In the genomic region with DNA sequence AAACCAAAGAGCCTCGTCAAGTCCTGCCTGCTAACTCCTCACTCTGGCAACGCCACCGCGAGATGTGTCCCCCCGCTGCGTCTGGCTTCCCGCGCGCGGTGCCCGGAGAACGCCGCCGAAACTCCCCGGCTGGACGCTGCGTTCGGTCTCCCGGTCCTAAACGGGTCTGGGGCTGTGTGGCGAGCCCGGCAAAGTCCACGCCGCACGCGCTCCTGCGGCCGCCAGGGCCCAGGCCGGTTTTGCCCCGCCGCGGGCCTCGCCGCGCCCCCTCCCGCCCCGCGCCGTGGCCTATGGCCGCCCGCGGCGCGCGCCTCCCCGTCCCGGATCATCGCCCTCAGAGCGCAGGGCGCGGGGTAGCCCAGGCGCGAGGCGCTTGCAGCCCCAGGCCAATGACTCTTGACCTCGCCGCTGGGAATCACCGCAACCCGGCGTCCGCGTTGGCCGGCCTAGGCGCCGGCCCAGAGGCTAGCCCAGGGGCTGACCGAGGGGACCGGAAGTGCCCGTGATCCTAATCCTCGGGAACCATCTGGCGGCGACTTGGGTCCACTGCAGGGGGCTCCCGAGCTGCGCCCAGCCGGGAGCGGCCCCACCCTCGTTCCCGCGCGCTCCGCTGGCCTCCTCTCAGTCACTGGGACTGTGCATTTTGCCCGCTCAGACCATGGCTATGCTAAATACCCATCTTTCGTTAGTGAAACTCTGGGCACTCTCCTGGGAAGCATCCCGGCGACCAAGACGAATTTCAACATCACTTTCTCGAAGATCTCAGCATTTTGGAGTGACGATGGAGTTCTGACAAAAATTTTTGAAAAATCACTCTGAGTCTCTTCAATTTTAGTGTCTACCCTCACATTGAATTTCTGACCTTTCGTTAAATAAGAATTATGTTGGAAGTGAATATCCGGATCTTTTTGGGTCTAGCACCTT, we compare ENCODE assay signal across 1 cellular context.
TF ChIP-seq lines count a peak whose summit lies in the region.

A gene (minus strand): TSS at position 214 of the 924 bp plus-strand sequence. CDS start 266 bp downstream, outside the sequence.

TF ChIP-seq in HepG2, 621 proteins besides CTCF, POLR2A, EP300 and RAD21 (continued from another document and continues in another):
- TF ChIP-seq, protein P1, sequence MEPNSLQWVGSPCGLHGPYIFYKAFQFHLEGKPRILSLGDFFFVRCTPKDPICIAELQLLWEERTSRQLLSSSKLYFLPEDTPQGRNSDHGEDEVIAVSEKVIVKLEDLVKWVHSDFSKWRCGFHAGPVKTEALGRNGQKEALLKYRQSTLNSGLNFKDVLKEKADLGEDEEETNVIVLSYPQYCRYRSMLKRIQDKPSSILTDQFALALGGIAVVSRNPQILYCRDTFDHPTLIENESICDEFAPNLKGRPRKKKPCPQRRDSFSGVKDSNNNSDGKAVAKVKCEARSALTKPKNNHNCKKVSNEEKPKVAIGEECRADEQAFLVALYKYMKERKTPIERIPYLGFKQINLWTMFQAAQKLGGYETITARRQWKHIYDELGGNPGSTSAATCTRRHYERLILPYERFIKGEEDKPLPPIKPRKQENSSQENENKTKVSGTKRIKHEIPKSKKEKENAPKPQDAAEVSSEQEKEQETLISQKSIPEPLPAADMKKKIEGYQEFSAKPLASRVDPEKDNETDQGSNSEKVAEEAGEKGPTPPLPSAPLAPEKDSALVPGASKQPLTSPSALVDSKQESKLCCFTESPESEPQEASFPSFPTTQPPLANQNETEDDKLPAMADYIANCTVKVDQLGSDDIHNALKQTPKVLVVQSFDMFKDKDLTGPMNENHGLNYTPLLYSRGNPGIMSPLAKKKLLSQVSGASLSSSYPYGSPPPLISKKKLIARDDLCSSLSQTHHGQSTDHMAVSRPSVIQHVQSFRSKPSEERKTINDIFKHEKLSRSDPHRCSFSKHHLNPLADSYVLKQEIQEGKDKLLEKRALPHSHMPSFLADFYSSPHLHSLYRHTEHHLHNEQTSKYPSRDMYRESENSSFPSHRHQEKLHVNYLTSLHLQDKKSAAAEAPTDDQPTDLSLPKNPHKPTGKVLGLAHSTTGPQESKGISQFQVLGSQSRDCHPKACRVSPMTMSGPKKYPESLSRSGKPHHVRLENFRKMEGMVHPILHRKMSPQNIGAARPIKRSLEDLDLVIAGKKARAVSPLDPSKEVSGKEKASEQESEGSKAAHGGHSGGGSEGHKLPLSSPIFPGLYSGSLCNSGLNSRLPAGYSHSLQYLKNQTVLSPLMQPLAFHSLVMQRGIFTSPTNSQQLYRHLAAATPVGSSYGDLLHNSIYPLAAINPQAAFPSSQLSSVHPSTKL (CRISPR knock-in tag; IDR thresholded peaks at IDR 0.05) = peak; percentile 59; the same call in 1 of the 2 replicates
- TF ChIP-seq ZEB1 (IDR thresholded peaks at IDR 0.05; ENCODE audit: insufficient replicate concordance, low read depth) (no peak), FOXM1 (CRISPR knock-in tag; IDR thresholded peaks at IDR 0.05) (no peak), ELF3 (CRISPR knock-in tag; IDR thresholded peaks at IDR 0.05) (peak; percentile 23; the same call in 1 of the 2 replicates), ZNF101 (CRISPR knock-in tag; IDR thresholded peaks at IDR 0.05; ENCODE audit: borderline replicate concordance, low read depth) (no peak), ZNF501 (CRISPR knock-in tag; IDR thresholded peaks at IDR 0.05) (peak; percentile 33; the same call in 1 of the 2 replicates), TBX2 (CRISPR knock-in tag; IDR thresholded peaks at IDR 0.05; ENCODE audit: borderline replicate concordance) (0 out of 2 replicates have a peak, but pooled peaks have one; percentile 38), ZNF816 (CRISPR knock-in tag; IDR thresholded peaks at IDR 0.05; ENCODE audit: borderline replicate concordance) (no peak), ZNF263 (CRISPR knock-in tag; IDR thresholded peaks at IDR 0.05) (peak; percentile 55; the same call in 1 of the 2 replicates), ZZZ3 (CRISPR knock-in tag; IDR thresholded peaks at IDR 0.05; ENCODE audit: borderline replicate concordance) (no peak), RFXAP (CRISPR knock-in tag; IDR thresholded peaks at IDR 0.05; ENCODE audit: borderline replicate concordance) (peak; percentile 36; the same call in 1 of the 2 replicates), AGO2 (optimal IDR thresholded peaks at IDR 0.05; ENCODE audit: low read depth, low read length) (no peak), RCOR2 (CRISPR knock-in tag; IDR thresholded peaks at IDR 0.05) (no peak), TRIM24 (CRISPR knock-in tag; IDR thresholded peaks at IDR 0.05) (no peak), XRCC5 (optimal IDR thresholded peaks at IDR 0.05; ENCODE audit: low read length) (peak; percentile 81), ZNF557 (CRISPR knock-in tag; IDR thresholded peaks at IDR 0.05) (no peak), ZNF431 (CRISPR knock-in tag; IDR thresholded peaks at IDR 0.05; ENCODE audit: borderline replicate concordance, low read depth) (peak; percentile 68; the same call in 1 of the 2 replicates), ADNP (CRISPR knock-in tag; IDR thresholded peaks at IDR 0.05) (no peak), ATF7-NPFF (CRISPR knock-in tag; IDR thresholded peaks at IDR 0.05; ENCODE audit: low read depth) (peak; percentile 74; the same call in 1 of the 2 replicates), ZNF564 (CRISPR knock-in tag; IDR thresholded peaks at IDR 0.05) (peak; percentile 75; the same call in 1 of the 2 replicates), NR2F6 (IDR thresholded peaks at IDR 0.05) (no peak), NR2F6 (CRISPR knock-in tag; IDR thresholded peaks at IDR 0.05) (peak; percentile 65; the same call in 1 of the 2 replicates), HCFC1 (IDR thresholded peaks at IDR 0.05; ENCODE audit: low read depth, low read length) (no peak), RBFOX2 (IDR thresholded peaks at IDR 0.05; ENCODE audit: low read depth, low read length) (peak; percentile 76), ZNF235 (CRISPR knock-in tag; IDR thresholded peaks at IDR 0.05; ENCODE audit: borderline replicate concordance) (0 out of 2 replicates have a peak, but pooled peaks have one; percentile 69), KLF12 (CRISPR knock-in tag; IDR thresholded peaks at IDR 0.05; ENCODE audit: borderline replicate concordance) (0 out of 2 replicates have a peak, but pooled peaks have one; percentile 43), HNRNPUL1 (IDR thresholded peaks at IDR 0.05; ENCODE audit: low read depth, low read length) (no peak), ZFP37 (CRISPR knock-in tag; IDR thresholded peaks at IDR 0.05; ENCODE audit: borderline replicate concordance) (no peak)
- TF ChIP-seq, protein P2, sequence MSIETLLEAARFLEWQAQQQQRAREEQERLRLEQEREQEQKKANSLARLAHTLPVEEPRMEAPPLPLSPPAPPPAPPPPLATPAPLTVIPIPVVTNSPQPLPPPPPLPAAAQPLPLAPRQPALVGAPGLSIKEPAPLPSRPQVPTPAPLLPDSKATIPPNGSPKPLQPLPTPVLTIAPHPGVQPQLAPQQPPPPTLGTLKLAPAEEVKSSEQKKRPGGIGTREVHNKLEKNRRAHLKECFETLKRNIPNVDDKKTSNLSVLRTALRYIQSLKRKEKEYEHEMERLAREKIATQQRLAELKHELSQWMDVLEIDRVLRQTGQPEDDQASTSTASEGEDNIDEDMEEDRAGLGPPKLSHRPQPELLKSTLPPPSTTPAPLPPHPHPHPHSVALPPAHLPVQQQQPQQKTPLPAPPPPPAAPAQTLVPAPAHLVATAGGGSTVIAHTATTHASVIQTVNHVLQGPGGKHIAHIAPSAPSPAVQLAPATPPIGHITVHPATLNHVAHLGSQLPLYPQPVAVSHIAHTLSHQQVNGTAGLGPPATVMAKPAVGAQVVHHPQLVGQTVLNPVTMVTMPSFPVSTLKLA (IDR thresholded peaks at IDR 0.05) = no peak
- TF ChIP-seq, protein P3, sequence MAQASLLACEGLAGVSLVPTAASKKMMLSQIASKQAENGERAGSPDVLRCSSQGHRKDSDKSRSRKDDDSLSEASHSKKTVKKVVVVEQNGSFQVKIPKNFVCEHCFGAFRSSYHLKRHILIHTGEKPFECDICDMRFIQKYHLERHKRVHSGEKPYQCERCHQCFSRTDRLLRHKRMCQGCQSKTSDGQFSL (CRISPR knock-in tag; IDR thresholded peaks at IDR 0.05) = no peak
- TF ChIP-seq, protein P4, sequence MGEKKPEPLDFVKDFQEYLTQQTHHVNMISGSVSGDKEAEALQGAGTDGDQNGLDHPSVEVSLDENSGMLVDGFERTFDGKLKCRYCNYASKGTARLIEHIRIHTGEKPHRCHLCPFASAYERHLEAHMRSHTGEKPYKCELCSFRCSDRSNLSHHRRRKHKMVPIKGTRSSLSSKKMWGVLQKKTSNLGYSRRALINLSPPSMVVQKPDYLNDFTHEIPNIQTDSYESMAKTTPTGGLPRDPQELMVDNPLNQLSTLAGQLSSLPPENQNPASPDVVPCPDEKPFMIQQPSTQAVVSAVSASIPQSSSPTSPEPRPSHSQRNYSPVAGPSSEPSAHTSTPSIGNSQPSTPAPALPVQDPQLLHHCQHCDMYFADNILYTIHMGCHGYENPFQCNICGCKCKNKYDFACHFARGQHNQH (CRISPR knock-in tag; IDR thresholded peaks at IDR 0.05) = 0 out of 2 replicates have a peak, but pooled peaks have one; percentile 30
- TF ChIP-seq, protein P5, sequence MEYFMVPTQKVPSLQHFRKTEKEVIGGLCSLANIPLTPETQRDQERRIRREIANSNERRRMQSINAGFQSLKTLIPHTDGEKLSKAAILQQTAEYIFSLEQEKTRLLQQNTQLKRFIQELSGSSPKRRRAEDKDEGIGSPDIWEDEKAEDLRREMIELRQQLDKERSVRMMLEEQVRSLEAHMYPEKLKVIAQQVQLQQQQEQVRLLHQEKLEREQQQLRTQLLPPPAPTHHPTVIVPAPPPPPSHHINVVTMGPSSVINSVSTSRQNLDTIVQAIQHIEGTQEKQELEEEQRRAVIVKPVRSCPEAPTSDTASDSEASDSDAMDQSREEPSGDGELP (IDR thresholded peaks at IDR 0.05; ENCODE audit: borderline replicate concordance, low read depth) = peak; percentile 31; the same call in 1 of the 2 replicates
- TF ChIP-seq, protein P6, sequence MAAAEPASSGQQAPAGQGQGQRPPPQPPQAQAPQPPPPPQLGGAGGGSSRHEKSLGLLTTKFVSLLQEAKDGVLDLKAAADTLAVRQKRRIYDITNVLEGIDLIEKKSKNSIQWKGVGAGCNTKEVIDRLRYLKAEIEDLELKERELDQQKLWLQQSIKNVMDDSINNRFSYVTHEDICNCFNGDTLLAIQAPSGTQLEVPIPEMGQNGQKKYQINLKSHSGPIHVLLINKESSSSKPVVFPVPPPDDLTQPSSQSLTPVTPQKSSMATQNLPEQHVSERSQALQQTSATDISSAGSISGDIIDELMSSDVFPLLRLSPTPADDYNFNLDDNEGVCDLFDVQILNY (CRISPR knock-in tag; conservative IDR thresholded peaks at IDR 0.05) = 0 out of 2 replicates have a peak, but pooled peaks have one; percentile 34
- TF ChIP-seq, protein P7, sequence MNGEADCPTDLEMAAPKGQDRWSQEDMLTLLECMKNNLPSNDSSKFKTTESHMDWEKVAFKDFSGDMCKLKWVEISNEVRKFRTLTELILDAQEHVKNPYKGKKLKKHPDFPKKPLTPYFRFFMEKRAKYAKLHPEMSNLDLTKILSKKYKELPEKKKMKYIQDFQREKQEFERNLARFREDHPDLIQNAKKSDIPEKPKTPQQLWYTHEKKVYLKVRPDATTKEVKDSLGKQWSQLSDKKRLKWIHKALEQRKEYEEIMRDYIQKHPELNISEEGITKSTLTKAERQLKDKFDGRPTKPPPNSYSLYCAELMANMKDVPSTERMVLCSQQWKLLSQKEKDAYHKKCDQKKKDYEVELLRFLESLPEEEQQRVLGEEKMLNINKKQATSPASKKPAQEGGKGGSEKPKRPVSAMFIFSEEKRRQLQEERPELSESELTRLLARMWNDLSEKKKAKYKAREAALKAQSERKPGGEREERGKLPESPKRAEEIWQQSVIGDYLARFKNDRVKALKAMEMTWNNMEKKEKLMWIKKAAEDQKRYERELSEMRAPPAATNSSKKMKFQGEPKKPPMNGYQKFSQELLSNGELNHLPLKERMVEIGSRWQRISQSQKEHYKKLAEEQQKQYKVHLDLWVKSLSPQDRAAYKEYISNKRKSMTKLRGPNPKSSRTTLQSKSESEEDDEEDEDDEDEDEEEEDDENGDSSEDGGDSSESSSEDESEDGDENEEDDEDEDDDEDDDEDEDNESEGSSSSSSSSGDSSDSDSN (CRISPR knock-in tag; IDR thresholded peaks at IDR 0.05) = peak; percentile 75
- TF ChIP-seq, protein P8, sequence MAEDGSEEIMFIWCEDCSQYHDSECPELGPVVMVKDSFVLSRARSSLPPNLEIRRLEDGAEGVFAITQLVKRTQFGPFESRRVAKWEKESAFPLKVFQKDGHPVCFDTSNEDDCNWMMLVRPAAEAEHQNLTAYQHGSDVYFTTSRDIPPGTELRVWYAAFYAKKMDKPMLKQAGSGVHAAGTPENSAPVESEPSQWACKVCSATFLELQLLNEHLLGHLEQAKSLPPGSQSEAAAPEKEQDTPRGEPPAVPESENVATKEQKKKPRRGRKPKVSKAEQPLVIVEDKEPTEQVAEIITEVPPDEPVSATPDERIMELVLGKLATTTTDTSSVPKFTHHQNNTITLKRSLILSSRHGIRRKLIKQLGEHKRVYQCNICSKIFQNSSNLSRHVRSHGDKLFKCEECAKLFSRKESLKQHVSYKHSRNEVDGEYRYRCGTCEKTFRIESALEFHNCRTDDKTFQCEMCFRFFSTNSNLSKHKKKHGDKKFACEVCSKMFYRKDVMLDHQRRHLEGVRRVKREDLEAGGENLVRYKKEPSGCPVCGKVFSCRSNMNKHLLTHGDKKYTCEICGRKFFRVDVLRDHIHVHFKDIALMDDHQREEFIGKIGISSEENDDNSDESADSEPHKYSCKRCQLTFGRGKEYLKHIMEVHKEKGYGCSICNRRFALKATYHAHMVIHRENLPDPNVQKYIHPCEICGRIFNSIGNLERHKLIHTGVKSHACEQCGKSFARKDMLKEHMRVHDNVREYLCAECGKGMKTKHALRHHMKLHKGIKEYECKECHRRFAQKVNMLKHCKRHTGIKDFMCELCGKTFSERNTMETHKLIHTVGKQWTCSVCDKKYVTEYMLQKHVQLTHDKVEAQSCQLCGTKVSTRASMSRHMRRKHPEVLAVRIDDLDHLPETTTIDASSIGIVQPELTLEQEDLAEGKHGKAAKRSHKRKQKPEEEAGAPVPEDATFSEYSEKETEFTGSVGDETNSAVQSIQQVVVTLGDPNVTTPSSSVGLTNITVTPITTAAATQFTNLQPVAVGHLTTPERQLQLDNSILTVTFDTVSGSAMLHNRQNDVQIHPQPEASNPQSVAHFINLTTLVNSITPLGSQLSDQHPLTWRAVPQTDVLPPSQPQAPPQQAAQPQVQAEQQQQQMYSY (CRISPR knock-in tag; IDR thresholded peaks at IDR 0.05) = peak; percentile 76
- TF ChIP-seq, protein P9, sequence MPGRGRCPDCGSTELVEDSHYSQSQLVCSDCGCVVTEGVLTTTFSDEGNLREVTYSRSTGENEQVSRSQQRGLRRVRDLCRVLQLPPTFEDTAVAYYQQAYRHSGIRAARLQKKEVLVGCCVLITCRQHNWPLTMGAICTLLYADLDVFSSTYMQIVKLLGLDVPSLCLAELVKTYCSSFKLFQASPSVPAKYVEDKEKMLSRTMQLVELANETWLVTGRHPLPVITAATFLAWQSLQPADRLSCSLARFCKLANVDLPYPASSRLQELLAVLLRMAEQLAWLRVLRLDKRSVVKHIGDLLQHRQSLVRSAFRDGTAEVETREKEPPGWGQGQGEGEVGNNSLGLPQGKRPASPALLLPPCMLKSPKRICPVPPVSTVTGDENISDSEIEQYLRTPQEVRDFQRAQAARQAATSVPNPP (CRISPR knock-in tag; IDR thresholded peaks at IDR 0.05) = peak; percentile 64; the same call in 1 of the 2 replicates
- TF ChIP-seq, protein P10, sequence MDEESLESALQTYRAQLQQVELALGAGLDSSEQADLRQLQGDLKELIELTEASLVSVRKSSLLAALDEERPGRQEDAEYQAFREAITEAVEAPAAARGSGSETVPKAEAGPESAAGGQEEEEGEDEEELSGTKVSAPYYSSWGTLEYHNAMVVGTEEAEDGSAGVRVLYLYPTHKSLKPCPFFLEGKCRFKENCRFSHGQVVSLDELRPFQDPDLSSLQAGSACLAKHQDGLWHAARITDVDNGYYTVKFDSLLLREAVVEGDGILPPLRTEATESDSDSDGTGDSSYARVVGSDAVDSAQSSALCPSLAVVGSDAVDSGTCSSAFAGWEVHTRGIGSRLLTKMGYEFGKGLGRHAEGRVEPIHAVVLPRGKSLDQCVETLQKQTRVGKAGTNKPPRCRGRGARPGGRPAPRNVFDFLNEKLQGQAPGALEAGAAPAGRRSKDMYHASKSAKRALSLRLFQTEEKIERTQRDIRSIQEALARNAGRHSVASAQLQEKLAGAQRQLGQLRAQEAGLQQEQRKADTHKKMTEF (CRISPR knock-in tag; IDR thresholded peaks at IDR 0.05) = peak; percentile 60
